In the genomic region with DNA sequence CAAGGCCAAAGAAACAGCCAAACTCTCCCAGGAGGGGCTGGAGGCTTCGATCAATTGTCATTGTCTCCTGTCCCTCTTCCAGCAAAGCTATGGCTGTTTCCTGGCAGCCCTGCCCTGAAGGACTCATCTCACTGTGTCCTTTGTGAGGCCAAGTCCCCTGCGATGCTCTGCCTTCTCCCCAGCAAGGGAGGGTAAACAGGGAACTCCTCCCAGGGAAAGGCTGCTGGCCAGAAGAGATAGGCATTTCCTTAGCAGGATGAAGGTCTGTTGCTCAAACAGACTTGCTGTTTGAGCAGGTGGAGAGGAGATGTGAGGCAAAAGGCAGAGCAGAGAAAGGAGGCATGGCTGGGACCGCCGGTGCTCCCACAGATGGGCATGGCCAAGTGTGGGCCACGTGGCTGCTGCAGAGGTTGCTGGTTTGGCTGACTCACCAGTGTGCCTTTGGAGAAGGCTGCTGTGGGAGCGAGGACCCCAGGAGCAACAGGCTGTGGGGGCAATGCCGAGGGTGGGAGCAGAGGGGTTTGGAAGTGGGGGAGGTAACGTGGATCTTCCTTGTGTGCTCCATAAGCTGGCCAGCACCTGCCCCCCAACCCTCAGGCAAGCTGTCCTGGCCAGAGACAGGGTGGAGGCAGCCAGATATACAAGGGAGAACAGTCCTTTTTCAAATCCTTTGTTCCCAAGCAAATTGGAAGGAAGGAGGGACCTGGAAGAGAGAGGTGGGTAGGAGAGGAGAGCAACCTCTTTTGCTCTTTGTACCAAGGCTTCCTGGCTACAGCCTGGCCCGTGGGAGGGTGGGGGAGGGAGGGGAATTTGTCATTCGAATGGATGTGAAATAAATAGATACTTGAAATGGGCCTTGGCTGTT, we compare ENCODE assay signal across 1 cellular context.
TF ChIP-seq lines count a peak whose summit lies in the region.

No MANE protein-coding gene starts in this region.

TF ChIP-seq in GM23338, 12 proteins besides CTCF, POLR2A, EP300 and RAD21:
- TF ChIP-seq ZNF114 (CRISPR knock-in tag; IDR thresholded peaks at IDR 0.05): no peak
- no peak for TF ChIP-seq POLR2AphosphoS5 (IDR thresholded peaks at IDR 0.05; ENCODE audit: low read depth)
- no peak for TF ChIP-seq NANOG (IDR thresholded peaks at IDR 0.05; ENCODE audit: borderline replicate concordance)
- TF ChIP-seq REST (IDR thresholded peaks at IDR 0.05; ENCODE audit: unreplicated experiment): no peak
- no peak for TF ChIP-seq ZNF462 (CRISPR knock-in tag; IDR thresholded peaks at IDR 0.05)
- TF ChIP-seq STAT1 (IDR thresholded peaks at IDR 0.05; ENCODE audit: unreplicated experiment): no peak
- no peak for TF ChIP-seq CREB1 (CRISPR knock-in tag; IDR thresholded peaks at IDR 0.05; ENCODE audit: low read depth)
- no peak for TF ChIP-seq JUNB (IDR thresholded peaks at IDR 0.05; ENCODE audit: unreplicated experiment)
- TF ChIP-seq EZH2phosphoT487 (IDR thresholded peaks at IDR 0.05; ENCODE audit: unreplicated experiment): no peak
- TF ChIP-seq ETS1 (IDR thresholded peaks at IDR 0.05): no peak
- TF ChIP-seq EZH2 (IDR thresholded peaks at IDR 0.05; ENCODE audit: low read depth, unreplicated experiment): no peak
- no peak for TF ChIP-seq ZNF331 (CRISPR knock-in tag; IDR thresholded peaks at IDR 0.05; ENCODE audit: low read depth)
